Comparison of ENCODE assay signal across 1 cellular context in the genomic region with DNA sequence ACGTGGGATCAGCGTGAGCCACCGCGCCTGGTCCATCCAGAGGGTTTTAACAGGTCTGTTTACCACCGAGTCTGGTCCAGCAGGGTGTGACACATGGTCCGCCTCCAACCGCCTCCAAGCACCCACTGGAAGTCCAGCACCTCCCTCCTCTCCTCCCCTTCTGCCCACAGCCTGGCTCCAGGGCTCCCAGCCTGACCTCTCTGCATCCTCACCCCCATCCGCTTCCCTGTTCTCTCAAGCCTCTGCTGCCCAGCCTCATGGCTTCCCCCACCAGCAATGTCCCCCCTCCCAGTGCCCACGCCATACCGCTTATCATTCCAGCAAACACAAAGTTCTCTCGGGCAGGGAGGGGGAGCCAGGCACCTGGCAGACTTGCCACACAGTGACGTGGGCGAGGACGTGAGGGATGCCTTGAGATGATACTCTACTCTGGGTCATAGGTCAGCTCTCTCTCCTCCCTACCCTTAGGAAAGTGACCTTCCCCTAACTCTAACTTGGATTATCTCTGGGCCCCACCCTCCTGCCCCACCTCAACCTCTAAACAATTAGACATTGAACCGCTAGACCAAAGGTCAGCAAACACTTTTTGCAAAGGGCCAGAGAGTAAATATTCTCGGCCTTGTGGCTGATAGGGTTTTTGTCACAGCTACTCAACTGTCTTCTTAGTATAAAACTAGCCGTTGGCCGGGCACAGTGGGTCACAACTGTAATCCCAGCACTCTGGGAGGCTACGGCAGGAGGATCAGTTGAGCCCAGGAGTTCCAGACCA.
TF ChIP-seq lines count a peak whose summit lies in the region.

No MANE protein-coding gene starts in this region.

TF ChIP-seq in HepG2, 621 proteins besides CTCF, POLR2A, EP300 and RAD21 (continued from another document):
- TF ChIP-seq, protein P1, sequence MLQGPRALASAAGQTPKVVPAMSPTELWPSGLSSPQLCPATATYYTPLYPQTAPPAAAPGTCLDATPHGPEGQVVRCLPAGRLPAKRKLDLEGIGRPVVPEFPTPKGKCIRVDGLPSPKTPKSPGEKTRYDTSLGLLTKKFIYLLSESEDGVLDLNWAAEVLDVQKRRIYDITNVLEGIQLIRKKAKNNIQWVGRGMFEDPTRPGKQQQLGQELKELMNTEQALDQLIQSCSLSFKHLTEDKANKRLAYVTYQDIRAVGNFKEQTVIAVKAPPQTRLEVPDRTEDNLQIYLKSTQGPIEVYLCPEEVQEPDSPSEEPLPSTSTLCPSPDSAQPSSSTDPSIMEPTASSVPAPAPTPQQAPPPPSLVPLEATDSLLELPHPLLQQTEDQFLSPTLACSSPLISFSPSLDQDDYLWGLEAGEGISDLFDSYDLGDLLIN (CRISPR knock-in tag; IDR thresholded peaks at IDR 0.05; ENCODE audit: borderline replicate concordance), result no peak
